In the genomic region with DNA sequence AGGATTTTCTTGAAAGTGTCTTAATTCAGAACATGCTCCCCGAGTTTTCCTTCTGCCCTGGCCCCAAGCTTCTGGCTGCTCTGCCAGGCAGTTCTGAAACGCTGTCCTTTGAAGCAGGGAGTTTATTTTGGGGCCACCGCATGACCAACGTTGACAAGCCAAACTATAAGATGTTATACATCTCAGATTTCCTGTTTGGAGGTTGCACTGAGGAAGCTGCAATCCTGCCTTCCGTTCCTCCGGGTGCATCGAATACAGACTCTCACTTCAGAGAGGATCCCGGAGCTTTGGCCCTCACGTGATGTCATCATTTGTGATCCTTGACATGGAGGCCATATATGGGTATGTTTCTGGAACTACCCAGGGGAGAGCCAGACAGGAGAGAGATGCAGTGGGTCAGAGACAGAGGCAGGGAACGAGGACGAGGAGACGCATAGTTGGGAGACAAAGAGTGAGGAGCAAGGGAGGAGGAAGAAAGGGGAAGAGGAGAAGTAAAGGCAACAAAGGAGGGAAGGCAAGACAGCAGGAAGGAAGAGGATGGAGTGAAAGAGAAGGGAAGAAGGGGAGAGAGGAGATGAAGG, we compare ENCODE assay signal across 9 cellular contexts. TPM values are rescaled to one million over a fixed set of nuclear protein-coding genes. Genes with fewer than 3 reads are reported as not detected.
A peak's percentile ranks its signal among the peaks of the same experiment; 100 is the strongest.
DNase-seq lines count a peak whose midpoint lies in the region; ATAC-seq, FAIRE-seq and TF ChIP-seq lines count a peak whose summit lies in the region.
"Had no signal": no experiment of that assay in that cellular context is flagged by ENCODE, and none has a peak within 500 bp of the region (broad histone marks: within the 10 kb centered on the region; RNA-seq: fewer than 3 reads in every experiment).

A gene with protein sequence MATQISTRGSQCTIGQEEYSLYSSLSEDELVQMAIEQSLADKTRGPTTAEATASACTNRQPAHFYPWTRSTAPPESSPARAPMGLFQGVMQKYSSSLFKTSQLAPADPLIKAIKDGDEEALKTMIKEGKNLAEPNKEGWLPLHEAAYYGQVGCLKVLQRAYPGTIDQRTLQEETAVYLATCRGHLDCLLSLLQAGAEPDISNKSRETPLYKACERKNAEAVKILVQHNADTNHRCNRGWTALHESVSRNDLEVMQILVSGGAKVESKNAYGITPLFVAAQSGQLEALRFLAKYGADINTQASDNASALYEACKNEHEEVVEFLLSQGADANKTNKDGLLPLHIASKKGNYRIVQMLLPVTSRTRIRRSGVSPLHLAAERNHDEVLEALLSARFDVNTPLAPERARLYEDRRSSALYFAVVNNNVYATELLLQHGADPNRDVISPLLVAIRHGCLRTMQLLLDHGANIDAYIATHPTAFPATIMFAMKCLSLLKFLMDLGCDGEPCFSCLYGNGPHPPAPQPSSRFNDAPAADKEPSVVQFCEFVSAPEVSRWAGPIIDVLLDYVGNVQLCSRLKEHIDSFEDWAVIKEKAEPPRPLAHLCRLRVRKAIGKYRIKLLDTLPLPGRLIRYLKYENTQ (minus strand): TSS at position 94 of the 581 bp plus-strand sequence. CDS start 12,031 bp downstream, outside the sequence.

- H3K9me3 Mint-ChIP-seq in T-helper 2 cell treated with Interferon-gamma antibody and Interleukin-4, amounts not matched to agents 5 μg/mL and 100 μg/mL, for 36 hours, result peaks cover 22% of the 10 kb centered on the region

- no peak within 1 kb of the TSS for H4K5ac ChIP-seq in mesendoderm (ENCODE audit: low read length)

- no peak within 1 kb of the TSS for H2BK15ac ChIP-seq in mesendoderm (replicated peaks; ENCODE audit: low read depth)

- no peak within 1 kb of the TSS for H2BK120ac ChIP-seq in mesendoderm (ENCODE audit: low read depth, low read length)

- no peak within 1 kb of the TSS for H3K4ac ChIP-seq in mesendoderm (ENCODE audit: low read depth, low read length)

- H3K27ac ChIP-seq in lung (ENCODE audit: low read depth in 1 of 2, low read length in 1 of 2) (peak within 1 kb of the TSS; percentile 20 to 84), mesendoderm (ENCODE audit: low read depth, low read length) (no peak within 1 kb of the TSS), kidney (ENCODE audit: low read depth in 2 of 2, low read length in 2 of 2) (no peak within 1 kb of the TSS)

- H3K4me3 Mint-ChIP-seq in T-helper 2 cell treated with Interferon-gamma antibody and Interleukin-4, amounts not matched to agents 5 μg/mL and 100 μg/mL, for 36 hours, result peak within 1 kb of the TSS; percentile 89

- H2BK5ac ChIP-seq in mesendoderm (ENCODE audit: low read length), result no peak within 1 kb of the TSS

- peaks cover 0 to 4% of the 10 kb centered on the region in 2 donors for H3K4me1 ChIP-seq in lung (ENCODE audit: control insufficient read depth in 2 of 2, insufficient read depth in 2 of 2, low read length in 2 of 2)
- no peaks in the 10 kb centered on the region for H3K4me1 ChIP-seq in mesendoderm (ENCODE audit: control insufficient read depth, low read depth, low read length)
- H3K4me1 ChIP-seq in kidney (ENCODE audit: control insufficient read depth in 1 of 2, insufficient read depth in 1 of 2, low read depth in 1 of 2, low read length in 2 of 2), result no peaks in the 10 kb centered on the region

- H3K27me3 ChIP-seq in lung (ENCODE audit: control insufficient read depth, insufficient read depth), result no peaks in the 10 kb centered on the region
- no peaks in the 10 kb centered on the region for H3K27me3 ChIP-seq in mesendoderm (ENCODE audit: insufficient read depth, low read length, poor library complexity)

- H3K9ac ChIP-seq in mesendoderm (ENCODE audit: low read length) (no peak within 1 kb of the TSS), kidney (ENCODE audit: low read length in 2 of 2) (no peak within 1 kb of the TSS)

- no peak within 1 kb of the TSS for H3K4me2 ChIP-seq in mesendoderm (ENCODE audit: low read length)

- ATAC-seq in GM18868 (IDR thresholded peaks at IDR 0.05; ENCODE audit: unreplicated experiment) (peak; percentile 16), HG02623 (IDR thresholded peaks at IDR 0.05; ENCODE audit: unreplicated experiment) (peak; percentile 5), lung (ENCODE audit: insufficient read depth, low FRiP score) (no peak)
- ATAC-seq: K562 had no signal

- H2AK5ac ChIP-seq in mesendoderm (ENCODE audit: low read length), result no peak within 1 kb of the TSS

- H3K4me3 ChIP-seq in lung (no peak within 1 kb of the TSS), mesendoderm (ENCODE audit: low read length) (no peak within 1 kb of the TSS), kidney (ENCODE audit: low read length in 2 of 2) (no peak within 1 kb of the TSS)
- H3K4me3 ChIP-seq: K562 had no signal

- no peak within 1 kb of the TSS for H3K56ac ChIP-seq in mesendoderm (ENCODE audit: low read length)

- peak within 1 kb of the TSS; percentile 100 for H3K27ac Mint-ChIP-seq in T-helper 2 cell treated with Interferon-gamma antibody and Interleukin-4, amounts not matched to agents 5 μg/mL and 100 μg/mL, for 36 hours

- intact Hi-C loops in kidney (cut with DNase I), result no loop called here

- 17 to 23% methylated on average over 12 of the region's 12 CpGs for WGBS in lung, 2 donors
- no CpG with 5 or more reads among the region's 12 CpGs for WGBS in mesendoderm (ENCODE audit: extremely low coverage, insufficient coverage, low lambda C conversion rate)

- FAIRE-seq in HTR-8/SVneo (lab: Jason Lieb, UNC) (no peak), kidney (lab: Jason Lieb, UNC) (no peak)
- FAIRE-seq: K562 had no signal

- H4K8ac ChIP-seq in mesendoderm (ENCODE audit: low read depth, low read length), result no peak within 1 kb of the TSS

- H3K18ac ChIP-seq in mesendoderm (ENCODE audit: low read length), result no peak within 1 kb of the TSS

- H3K27me3 Mint-ChIP-seq in T-helper 2 cell treated with Interferon-gamma antibody and Interleukin-4, amounts not matched to agents 5 μg/mL and 100 μg/mL, for 36 hours (ENCODE audit: low read depth), result no peaks in the 10 kb centered on the region

- peaks cover 77% of the 10 kb centered on the region for H3K4me1 Mint-ChIP-seq in T-helper 2 cell treated with Interferon-gamma antibody and Interleukin-4, amounts not matched to agents 5 μg/mL and 100 μg/mL, for 36 hours (ENCODE audit: low read depth)

- H3K36me3 ChIP-seq in lung (ENCODE audit: control insufficient read depth in 2 of 2, insufficient read depth in 2 of 2, low read length in 2 of 2) (no peaks in the 10 kb centered on the region), mesendoderm (ENCODE audit: control insufficient read depth, insufficient read depth, low read length) (no peaks in the 10 kb centered on the region), kidney (ENCODE audit: control insufficient read depth in 1 of 2, insufficient read depth in 2 of 2, low read length in 2 of 2) (no peaks in the 10 kb centered on the region)

- H3K79me1 ChIP-seq in mesendoderm (ENCODE audit: low read length), result no peaks in the 10 kb centered on the region

- H3K9me3 ChIP-seq in lung (ENCODE audit: control insufficient read depth in 2 of 2, insufficient read depth in 1 of 2, low read length in 1 of 2) (peaks cover 0 to 2% of the 10 kb centered on the region in 2 donors), kidney (ENCODE audit: control insufficient read depth in 1 of 2, low read length in 2 of 2) (no peaks in the 10 kb centered on the region)

- no peaks in the 10 kb centered on the region for H3K79me2 ChIP-seq in mesendoderm (ENCODE audit: control insufficient read depth, insufficient read depth, low read length)

- H3K36me3 Mint-ChIP-seq in T-helper 2 cell treated with Interferon-gamma antibody and Interleukin-4, amounts not matched to agents 5 μg/mL and 100 μg/mL, for 36 hours (ENCODE audit: low read depth), result peaks cover 46% of the 10 kb centered on the region

- TF ChIP-seq CTCF in lung (IDR thresholded peaks at IDR 0.05; ENCODE audit: control extremely low read depth, extremely low read depth), result no peak
- TF ChIP-seq CTCF in kidney (IDR thresholded peaks at IDR 0.05; ENCODE audit: borderline replicate concordance, extremely low read depth, insufficient read depth), result no peak

- DNase-seq in T-helper 2 cell treated with Interferon-gamma antibody and Interleukin-4, amounts not matched to agents 5 μg/mL and 100 μg/mL, for 36 hours (ENCODE audit: low spot score), result no peak
- DNase-seq in lung (ENCODE audit: low spot score), result no peak
- DNase-seq in HTR-8/SVneo (ENCODE audit: insufficient read length, low spot score), result no peak
- DNase-seq in mesenteric fat pad (ENCODE audit: low spot score), result no peak
- DNase-seq in mesendoderm, result no peak
- no peak for DNase-seq in kidney

- no peak within 1 kb of the TSS for H3K23ac ChIP-seq in mesendoderm (ENCODE audit: low read length)

RNA-seq across cellular contexts. Expression of the gene that starts here (rescaled TPM):
- 1 to 10 TPM; 2.3 to 3.7 TPM for total RNA-seq in lung
- 1 to 10 TPM; 1.8 to 2.9 TPM for polyA plus RNA-seq in lung
- 1.2 TPM for total RNA-seq in mesenteric fat pad
- polyA plus RNA-seq in mesendoderm (2013, experiment 1 of 2), result 0.45 TPM
- 0.41 TPM for polyA plus RNA-seq in mesendoderm (2013, experiment 2 of 2)
- 3.7 TPM for total RNA-seq in kidney
- 0.97 TPM for polyA plus RNA-seq in kidney (ENCODE audit: insufficient read depth, low read depth, low replicate concordance)
- total RNA-seq: K562 had no signal
- polyA plus RNA-seq: K562 had no signal

Comparison
In these comparisons a context has a peak if more than half of its experiments do, and no peak if none do; other contexts are left out.
1. H3K27ac ChIP-seq: peak in lung (2 of 2); none in mesendoderm (single experiment) and kidney (0 of 2).